ENCODE assay signal across 13 cellular contexts in genomic region chr2:160603771-160604510, GRCh38.
DNase-seq lines count a peak whose midpoint lies in the region; ATAC-seq and TF ChIP-seq lines count a peak whose summit lies in the region.
"Had no signal": no experiment of that assay in that cellular context is flagged by ENCODE, and none has a peak within 500 bp of the region (broad histone marks: within the 10 kb centered on the region; RNA-seq: fewer than 3 reads in every experiment).

No MANE protein-coding gene starts in this region.

- intact Hi-C loops in natural killer cell (cut with micrococcal nuclease) = no loop called here

- H3K4me1 Mint-ChIP-seq in natural killer cell = no peaks in the 10 kb centered on the region
- H3K4me1 Mint-ChIP-seq in activated CD4-positive, alpha-beta memory T cell treated with anti-CD3 and anti-CD28 coated beads, Interleukin-2, amount 10 ng/mL, durations not matched to agents 7 days and 5 days = no peaks in the 10 kb centered on the region
- H3K4me1 Mint-ChIP-seq: CD4-positive, CD25-positive, alpha-beta regulatory T cell had no signal

- H3K36me3 Mint-ChIP-seq in natural killer cell = no peaks in the 10 kb centered on the region
- H3K36me3 Mint-ChIP-seq in activated CD4-positive, alpha-beta memory T cell treated with anti-CD3 and anti-CD28 coated beads, Interleukin-2, amount 10 ng/mL, durations not matched to agents 7 days and 5 days (ENCODE audit: low read depth) = no peaks in the 10 kb centered on the region
- H3K36me3 Mint-ChIP-seq: CD4-positive, CD25-positive, alpha-beta regulatory T cell had no signal

- no peak overlapping the region for H3K4me3 Mint-ChIP-seq in natural killer cell
- no peak overlapping the region for H3K4me3 Mint-ChIP-seq in activated CD4-positive, alpha-beta memory T cell treated with anti-CD3 and anti-CD28 coated beads, Interleukin-2, amount 10 ng/mL, durations not matched to agents 7 days and 5 days
- H3K4me3 Mint-ChIP-seq: CD4-positive, CD25-positive, alpha-beta regulatory T cell had no signal

- H3K27ac Mint-ChIP-seq in natural killer cell = no peak overlapping the region
- H3K27ac Mint-ChIP-seq in activated CD4-positive, alpha-beta memory T cell treated with anti-CD3 and anti-CD28 coated beads, Interleukin-2, amount 10 ng/mL, durations not matched to agents 7 days and 5 days = no peak overlapping the region
- H3K27ac Mint-ChIP-seq: CD4-positive, CD25-positive, alpha-beta regulatory T cell had no signal

- peaks cover 0 to 2% of the 10 kb centered on the region in 2 donors for H3K27me3 Mint-ChIP-seq in natural killer cell (ENCODE audit: low read depth in 2 of 2)
- no peaks in the 10 kb centered on the region for H3K27me3 Mint-ChIP-seq in activated CD4-positive, alpha-beta memory T cell treated with anti-CD3 and anti-CD28 coated beads, Interleukin-2, amount 10 ng/mL, durations not matched to agents 7 days and 5 days

- POLR2A ChIA-PET in activated CD4-positive, alpha-beta memory T cell treated with anti-CD3 and anti-CD28 coated beads, Interleukin-2, amount 10 ng/mL, durations not matched to agents 7 days and 5 days (lab: Charles Lee) = no interaction called here

- TF ChIP-seq CTCF in natural killer cell (IDR thresholded peaks at IDR 0.05) = no peak

- DNase-seq in NCI-H524 (lab: John Stamatoyannopoulos, UW) (peak; percentile 25 to 47), NCI-H524 treated with DMSO at 0.1 percent for 48 hours (lab: John Stamatoyannopoulos, UW) (no peak), dermis blood vessel endothelial cell (peak; percentile 56), lung microvascular endothelial cell (ENCODE audit: low read depth in 2 of 2) (peak; percentile 17 to 52), natural killer cell (no peak)
- no peak for DNase-seq in effector CD8-positive, alpha-beta T cell (lab: John Stamatoyannopoulos, UW)
- no peak for DNase-seq in activated CD4-positive, alpha-beta memory T cell treated with anti-CD3 and anti-CD28 coated beads, Interleukin-2, amount 10 ng/mL, durations not matched to agents 7 days and 5 days
- DNase-seq: ACHN; CD4-positive, CD25-positive, alpha-beta regulatory T cell; DMS53; GM23248 had no signal

- no peaks in the 10 kb centered on the region for H3K9me3 Mint-ChIP-seq in natural killer cell
- no peaks in the 10 kb centered on the region for H3K9me3 Mint-ChIP-seq in activated CD4-positive, alpha-beta memory T cell treated with anti-CD3 and anti-CD28 coated beads, Interleukin-2, amount 10 ng/mL, durations not matched to agents 7 days and 5 days
- H3K9me3 Mint-ChIP-seq: CD4-positive, CD25-positive, alpha-beta regulatory T cell had no signal

- no peak for ATAC-seq in GM19467 (IDR thresholded peaks at IDR 0.05; ENCODE audit: unreplicated experiment)
- ATAC-seq in natural killer cell = no peak
- ATAC-seq: HCT116 had no signal

- CTCF ChIA-PET in activated CD4-positive, alpha-beta memory T cell treated with anti-CD3 and anti-CD28 coated beads, Interleukin-2, amount 10 ng/mL, durations not matched to agents 7 days and 5 days (lab: Charles Lee) = no interaction called here

Comparison
In these comparisons a context has a peak if more than half of its experiments do, and no peak if none do; other contexts are left out.
1. DNase-seq: peak in NCI-H524 (2 of 2), dermis blood vessel endothelial cell (single experiment) and lung microvascular endothelial cell (2 of 2); none in NCI-H524 treated with DMSO at 0.1 percent for 48 hours (single experiment), effector CD8-positive, alpha-beta T cell (single experiment), natural killer cell (single experiment) and activated CD4-positive, alpha-beta memory T cell treated with anti-CD3 and anti-CD28 coated beads, Interleukin-2, amount 10 ng/mL, durations not matched to agents 7 days and 5 days (single experiment).